1 cellular context compared by ENCODE assay signal in genomic region chr1:19817160-19817559, GRCh38.
TF ChIP-seq lines count a peak whose summit lies in the region.

No MANE protein-coding gene starts in this region.

TF ChIP-seq in H1, 55 proteins besides CTCF, POLR2A, EP300 and RAD21 (continued from another document):
- TF ChIP-seq SIX5 (IDR thresholded peaks at IDR 0.05; ENCODE audit: low read depth, low read length) (no peak), TAF1 (IDR thresholded peaks at IDR 0.05; ENCODE audit: low read depth, low read length) (no peak), KDM1A (IDR thresholded peaks at IDR 0.05; ENCODE audit: borderline replicate concordance, low read length) (no peak), NANOG (IDR thresholded peaks at IDR 0.05; ENCODE audit: insufficient read depth, low read depth, low read length, poor library complexity, severe bottlenecking) (no peak), EZH2 (IDR thresholded peaks at IDR 0.05; ENCODE audit: low read depth, low read length, severe bottlenecking) (no peak)
